In genomic region chr1:31605908-31606427, GRCh38 we compare ENCODE assay signal across 8 cellular contexts. TPM values are rescaled to one million over a fixed set of nuclear protein-coding genes. Genes with fewer than 3 reads are reported as not detected.
A peak's percentile ranks its signal among the peaks of the same experiment; 100 is the strongest.
DNase-seq lines count a peak whose midpoint lies in the region; ATAC-seq, FAIRE-seq and TF ChIP-seq lines count a peak whose summit lies in the region.

No MANE protein-coding gene starts in this region.

- no peak for TF ChIP-seq CTCF in NB4 (IDR thresholded peaks at IDR 0.05; ENCODE audit: low read depth, low read length)
- no peak for TF ChIP-seq CTCF in left lung (IDR thresholded peaks at IDR 0.05)

- no peaks in the 10 kb centered on the region for H3K4me1 ChIP-seq in left lung

- no peaks in the 10 kb centered on the region for H3K27me3 ChIP-seq in left lung

- FAIRE-seq in GM18507 (lab: Jason Lieb, UNC), result peak; percentile 99

- peak; percentile 97 for ATAC-seq in GM21786 (IDR thresholded peaks at IDR 0.05; ENCODE audit: unreplicated experiment)
- peak; percentile 49 for ATAC-seq in left lung
- ATAC-seq in Right ventricle myocardium superior (ENCODE audit: poor library complexity), result no peak

- H3K9me3 ChIP-seq in left lung, result no peaks in the 10 kb centered on the region

- DNase-seq in GM18507 (ENCODE audit: extremely low spot score, insufficient read length, low read depth), result peak; percentile 68
- DNase-seq in NB4 (ENCODE audit: low read depth), result peak; percentile 75
- DNase-seq in left lung, result no peak
- DNase-seq in Right ventricle myocardium superior, result no peak
- DNase-seq in DMS114 treated with DMSO at 0.1 percent for 48 hours (lab: John Stamatoyannopoulos, UW; ENCODE audit: unreplicated experiment), result no peak
- no peak for DNase-seq in 8988T
- DNase-seq in DMS79 treated with DMSO at 0.1 percent for 48 hours (lab: John Stamatoyannopoulos, UW), result no peak

- H3K4me3 ChIP-seq in NB4 (ENCODE audit: low read depth, low read length) (no peak overlapping the region), left lung (no peak overlapping the region)

- H3K36me3 ChIP-seq in left lung, result no peaks in the 10 kb centered on the region

- intact Hi-C loops in left lung (cut with DNase I), result no loop called here
- intact Hi-C loops in Right ventricle myocardium superior (cut with DNase I), result no loop called here

- TF ChIP-seq POLR2A in NB4 (IDR thresholded peaks at IDR 0.05; ENCODE audit: extremely low read depth, insufficient read length), result no peak

- no peak overlapping the region for H3K27ac ChIP-seq in left lung

RNA-seq across cellular contexts. Expression of gene HCRTR1, which starts 11.5 kb away (rescaled TPM):
- total RNA-seq in left lung (not detected), Right ventricle myocardium superior (0.46 TPM)

RNA-seq across cellular contexts. Expression of gene TINAGL1, which starts 29.7 kb away (rescaled TPM):
- total RNA-seq in left lung, result 100 to 1,000 TPM in 1 of 2 donors, 10 to 100 TPM in 1; 66.6 to 106 TPM
- total RNA-seq in Right ventricle myocardium superior, result 268 TPM

RNA-seq across cellular contexts. Expression of gene PEF1, which starts 38.7 kb away (rescaled TPM):
- total RNA-seq in left lung, result 10 to 100 TPM; 70.3 to 75.8 TPM
- total RNA-seq in Right ventricle myocardium superior, result 31.1 TPM

Comparison
In these comparisons a context has a peak if more than half of its experiments do, and no peak if none do; other contexts are left out.
1. DNase-seq: peak in GM18507 (single experiment) and NB4 (single experiment); none in left lung (0 of 2), Right ventricle myocardium superior (single experiment), DMS114 treated with DMSO at 0.1 percent for 48 hours (single experiment), 8988T (single experiment) and DMS79 treated with DMSO at 0.1 percent for 48 hours (single experiment).